Comparison of ENCODE assay signal across 31 cellular contexts in genomic region chr1:39596163-39596562, GRCh38. TPM values are rescaled to one million over a fixed set of nuclear protein-coding genes. Genes with fewer than 3 reads are reported as not detected.
"Had no signal": no experiment of that assay in that cellular context is flagged by ENCODE, and none has a peak within 500 bp of the region (broad histone marks: within the 10 kb centered on the region; RNA-seq: fewer than 3 reads in every experiment).

No MANE protein-coding gene starts in this region.

- H3K4me1 ChIP-seq: esophagus muscularis mucosa, foreskin keratinocyte, gastroesophageal sphincter, heart right ventricle had no signal

- H3K9me3 ChIP-seq: esophagus muscularis mucosa, gastroesophageal sphincter, heart right ventricle had no signal

- DNase-seq: activated B cell treated with CpG ODN at 0.5 μM for 24 hours; activated CD4-positive, alpha-beta T cell treated with anti-CD3 and anti-CD28 coated beads for 48 hours; activated CD4-positive, alpha-beta T cell treated with anti-CD3 and anti-CD28 coated beads, Interleukin-2, amount 50 U/mL, for 1 hour; activated CD4-positive, alpha-beta T cell treated with anti-CD3 and anti-CD28 coated beads, Interleukin-2, amount 50 U/mL, for 48 hours; activated CD8-positive, alpha-beta memory T cell treated with anti-CD3 and anti-CD28 coated beads for 24 hours; activated CD8-positive, alpha-beta T cell treated with anti-CD3 and anti-CD28 coated beads for 36 hours; activated effector memory CD4-positive, alpha-beta T cell treated with Interleukin-2 at 50 U/mL for 16 hours; activated gamma-delta T cell treated with Interleukin-2 at 50 U/mL for 16 hours; activated naive CD4-positive, alpha-beta T cell treated with anti-CD3 and anti-CD28 coated beads, Interleukin-2, amount 50 U/mL, for 16 hours; activated naive CD4-positive, alpha-beta T cell treated with Interleukin-2 at 50 U/mL for 16 hours; activated T-cell treated with anti-CD3 and anti-CD28 coated beads, Interleukin-2, amount 50 U/mL, for 4 hours; amniotic stem cell; anterior cingulate cortex; brain microvascular endothelial cell; cortex of kidney; dermis blood vessel endothelial cell; effector CD4-positive, alpha-beta T cell; effector memory CD8-positive, alpha-beta T cell; erythroblast; foreskin keratinocyte; heart right ventricle; T-helper 17 cell; T1000; WERI-Rb-1 had no signal

- ATAC-seq: activated CD4-positive, CD25-positive, alpha-beta regulatory T cell treated with anti-CD3 and anti-CD28 coated beads, Interleukin-2, amount 50 U/mL, for 24 hours; activated CD8-positive, alpha-beta T cell treated with anti-CD3 and anti-CD28 coated beads for 36 hours; activated T-cell treated with anti-CD3 and anti-CD28 coated beads, Interleukin-2, amount 50 U/mL, for 4 hours; activated T-helper 17 cell treated with anti-CD3 and anti-CD28 coated beads, Interleukin-2, amount 50 U/mL, for 72 hours; effector memory CD8-positive, alpha-beta T cell; foreskin keratinocyte; gastroesophageal sphincter; heart right ventricle; T-helper 17 cell had no signal

- H3K27ac ChIP-seq: brain microvascular endothelial cell, esophagus muscularis mucosa, foreskin keratinocyte, gastroesophageal sphincter, heart right ventricle, WERI-Rb-1 had no signal

- FAIRE-seq: astrocyte, bronchial epithelial cell, colon had no signal

- H3K36me3 ChIP-seq: brain microvascular endothelial cell, esophagus muscularis mucosa, gastroesophageal sphincter, heart right ventricle, WERI-Rb-1 had no signal

- H3K4me3 ChIP-seq: esophagus muscularis mucosa, gastroesophageal sphincter, heart right ventricle had no signal

RNA-seq across cellular contexts. Expression of gene HEYL, which starts 43.3 kb away (rescaled TPM):
- total RNA-seq: activated B cell treated with CpG ODN at 0.5 μM for 24 hours, bronchial epithelial cell, foreskin keratinocyte had no signal
